ENCODE assay signal across 8 cellular contexts in genomic region chr12:120640840-120641833, GRCh38. TPM values are rescaled to one million over a fixed set of nuclear protein-coding genes. Genes with fewer than 3 reads are reported as not detected.
DNase-seq lines count a peak whose midpoint lies in the region; ATAC-seq and TF ChIP-seq lines count a peak whose summit lies in the region.

No MANE protein-coding gene starts in this region.

- CTCF ChIA-PET in WTC11 (lab: Charles Lee): interaction anchor here (0.6 to 4.7 kb wide), 17 partner anchors 8 to 372 kb away, joined by 3 to 40 read pairs (median 4); partner anchors contain the start of genes MLEC and POP5

- TF ChIP-seq CTCF in AG10803 (conservative IDR thresholded peaks at IDR 0.05; ENCODE audit: low read length): no peak
- no peak for TF ChIP-seq CTCF in WTC11 (IDR thresholded peaks at IDR 0.05)
- no peak for TF ChIP-seq CTCF in chondrocyte (IDR thresholded peaks at IDR 0.05)
- no peak for TF ChIP-seq CTCF in liver (IDR thresholded peaks at IDR 0.05; ENCODE audit: low read depth, low read length, missing input control)

- H3K27me3 ChIP-seq in liver (ENCODE audit: control insufficient read depth in 4 of 4, insufficient read depth in 4 of 4, low read length in 3 of 4): peaks cover 0 to 16% (median 8%) of the 10 kb centered on the region in 4 donors

- POLR2A ChIA-PET in WTC11 (lab: Charles Lee): interaction anchor here (0.8 to 1.0 kb wide), 2 partner anchors 45 to 60 kb away, joined by 3 read pairs; partner anchors contain the start of gene POP5

- TF ChIP-seq RAD21 in liver (IDR thresholded peaks at IDR 0.05): no peak

- 1% methylated on average over 120 of the region's 120 CpGs for WGBS in liver

- peaks cover 20% of the 10 kb centered on the region for H3K27me3 Mint-ChIP-seq in WTC11 (ENCODE audit: low read depth)
- peaks cover 59% of the 10 kb centered on the region for H3K27me3 Mint-ChIP-seq in chondrocyte (ENCODE audit: low read depth)
- peaks cover 56 to 59% of the 10 kb centered on the region in 2 donors for H3K27me3 Mint-ChIP-seq in stimulated activated naive B cell treated with anti-CD40 and anti-IgM and Interleukin-4, amounts not matched to agents 10 μg/mL and 1 μg/mL and 100 μg/mL, for 72 hours

- H3K4me3 Mint-ChIP-seq in WTC11 (peak overlapping the region; percentile 72), chondrocyte (ENCODE audit: unreplicated experiment) (peak overlapping the region; percentile 64)
- H3K4me3 Mint-ChIP-seq in stimulated activated naive B cell treated with anti-CD40 and anti-IgM and Interleukin-4, amounts not matched to agents 10 μg/mL and 1 μg/mL and 100 μg/mL, for 72 hours: peak overlapping the region; percentile 79 to 81

- H3K4me1 ChIP-seq in liver (ENCODE audit: control insufficient read depth in 4 of 4, insufficient read depth in 4 of 4, low read length in 3 of 4): peaks cover 4 to 16% (median 10%) of the 10 kb centered on the region in 4 donors

- ATAC-seq in WTC11: peak; percentile 78
- peak; percentile 77 for ATAC-seq in stimulated activated naive B cell treated with anti-CD40 and anti-IgM and Interleukin-4, amounts not matched to agents 10 μg/mL and 1 μg/mL and 100 μg/mL, for 72 hours (replicated peaks)

- no peaks in the 10 kb centered on the region for H3K36me3 Mint-ChIP-seq in WTC11
- H3K36me3 Mint-ChIP-seq in chondrocyte (ENCODE audit: low read depth): peaks cover 1% of the 10 kb centered on the region
- H3K36me3 Mint-ChIP-seq in stimulated activated naive B cell treated with anti-CD40 and anti-IgM and Interleukin-4, amounts not matched to agents 10 μg/mL and 1 μg/mL and 100 μg/mL, for 72 hours: peaks cover 0 to 1% of the 10 kb centered on the region in 2 donors

- no peak overlapping the region for H3K4me3 ChIP-seq in AG10803 (ENCODE audit: low read length)
- H3K4me3 ChIP-seq in liver (ENCODE audit: low read depth in 1 of 3, low read length in 3 of 3): peak overlapping the region in 1 of 3 donors; percentile 70

- peak; percentile 43 for DNase-seq in AG10803 (ENCODE audit: low read depth)
- peak; percentile 31 for DNase-seq in GM19240 (ENCODE audit: insufficient read length, low spot score)
- peak in 47 of 76 experiments; percentile 3 to 64 (median 24) for DNase-seq in HUDEP-2 (lab: John Stamatoyannopoulos, UW; ENCODE audit: unreplicated experiment in 76 of 76)
- DNase-seq in WTC11 (ENCODE audit: low spot score): peak; percentile 84
- DNase-seq in chondrocyte (ENCODE audit: low spot score): no peak
- no peak for DNase-seq in stimulated activated naive B cell treated with anti-CD40 and anti-IgM and Interleukin-4, amounts not matched to agents 10 μg/mL and 1 μg/mL and 100 μg/mL, for 72 hours
- no peak for DNase-seq in NCI-H2227 (lab: John Stamatoyannopoulos, UW; ENCODE audit: unreplicated experiment)

- H3K4me1 Mint-ChIP-seq in WTC11 (peaks cover 15% of the 10 kb centered on the region), chondrocyte (ENCODE audit: low read depth) (peaks cover 9% of the 10 kb centered on the region)
- peaks cover 5 to 9% of the 10 kb centered on the region in 2 donors for H3K4me1 Mint-ChIP-seq in stimulated activated naive B cell treated with anti-CD40 and anti-IgM and Interleukin-4, amounts not matched to agents 10 μg/mL and 1 μg/mL and 100 μg/mL, for 72 hours

- no peaks in the 10 kb centered on the region for H3K9me3 Mint-ChIP-seq in WTC11
- H3K9me3 Mint-ChIP-seq in chondrocyte (ENCODE audit: low read depth): no peaks in the 10 kb centered on the region
- H3K9me3 Mint-ChIP-seq in stimulated activated naive B cell treated with anti-CD40 and anti-IgM and Interleukin-4, amounts not matched to agents 10 μg/mL and 1 μg/mL and 100 μg/mL, for 72 hours: no peaks in the 10 kb centered on the region

- H3K9ac ChIP-seq in liver (ENCODE audit: low read depth in 1 of 2, low read length in 2 of 2): no peak overlapping the region

- no peaks in the 10 kb centered on the region for H3K9me3 ChIP-seq in liver (ENCODE audit: control insufficient read depth in 4 of 4, low read length in 3 of 4)

- no peaks in the 10 kb centered on the region for H3K36me3 ChIP-seq in liver (ENCODE audit: control insufficient read depth in 4 of 4, insufficient read depth in 3 of 4, low read depth in 1 of 4, low read length in 3 of 4)

- no peak overlapping the region for H3K27ac ChIP-seq in liver (ENCODE audit: low read depth in 1 of 2, low read length in 2 of 2)

- H3K27ac Mint-ChIP-seq in WTC11: no peak overlapping the region
- H3K27ac Mint-ChIP-seq in chondrocyte (ENCODE audit: unreplicated experiment): no peak overlapping the region
- H3K27ac Mint-ChIP-seq in stimulated activated naive B cell treated with anti-CD40 and anti-IgM and Interleukin-4, amounts not matched to agents 10 μg/mL and 1 μg/mL and 100 μg/mL, for 72 hours: peak overlapping the region; percentile 75

TF ChIP-seq in WTC11, 78 proteins besides CTCF, POLR2A, EP300 and RAD21 (continues in another document):
- TF ChIP-seq EMX1 (CRISPR knock-in tag; IDR thresholded peaks at IDR 0.05): no peak
- TF ChIP-seq, protein P1, sequence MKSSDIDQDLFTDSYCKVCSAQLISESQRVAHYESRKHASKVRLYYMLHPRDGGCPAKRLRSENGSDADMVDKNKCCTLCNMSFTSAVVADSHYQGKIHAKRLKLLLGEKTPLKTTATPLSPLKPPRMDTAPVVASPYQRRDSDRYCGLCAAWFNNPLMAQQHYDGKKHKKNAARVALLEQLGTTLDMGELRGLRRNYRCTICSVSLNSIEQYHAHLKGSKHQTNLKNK (CRISPR knock-in tag; IDR thresholded peaks at IDR 0.05): no peak

TF ChIP-seq in liver, 16 proteins besides CTCF, POLR2A, EP300 and RAD21:
- TF ChIP-seq YY1 (IDR thresholded peaks at IDR 0.05) (no peak), JUND (IDR thresholded peaks at IDR 0.05) (no peak), REST (IDR thresholded peaks at IDR 0.05) (peak; percentile 99)

RNA-seq across cellular contexts. Expression of gene CABP1, which starts 0.7 kb away (rescaled TPM):
- total RNA-seq in WTC11 (2021): 10.1 to 14.1 TPM (median 10.7 TPM) in 3 replicates
- total RNA-seq in chondrocyte: not detected in 3 replicates
- under 1 TPM; 0.05 to 0.08 TPM for total RNA-seq in liver
- under 1 TPM in 1 of 2 donors, not detected in 1; 0.12 TPM for polyA plus RNA-seq in liver

RNA-seq across cellular contexts. Expression of gene MLEC, which starts 45.8 kb away (rescaled TPM):
- 221 to 278 TPM (median 253 TPM) in 3 replicates for total RNA-seq in WTC11 (2021)
- total RNA-seq in chondrocyte: 143 to 204 TPM (median 144 TPM) in 3 replicates
- 100 to 1,000 TPM in 1 of 2 donors, 10 to 100 TPM in 1; 61.4 to 170 TPM for total RNA-seq in liver
- 100 to 1,000 TPM in 1 of 2 donors, 10 to 100 TPM in 1; 96.3 to 134 TPM for polyA plus RNA-seq in liver

RNA-seq across cellular contexts. Expression of gene POP5, which starts 59.9 kb away (rescaled TPM):
- total RNA-seq in WTC11 (2021): 53.9 to 57.7 TPM (median 54.7 TPM) in 3 replicates
- 25.1 to 59.8 TPM (median 27.8 TPM) in 3 replicates for total RNA-seq in chondrocyte
- total RNA-seq in liver: 10 to 100 TPM; 20.0 to 20.7 TPM
- 10 to 100 TPM; 27.3 to 37.1 TPM for polyA plus RNA-seq in liver

Comparison
In these comparisons a context has a peak if more than half of its experiments do, and no peak if none do; other contexts are left out.
1. DNase-seq: peak in AG10803 (single experiment), GM19240 (single experiment), HUDEP-2 (47 of 76) and WTC11 (single experiment); none in chondrocyte (single experiment), stimulated activated naive B cell treated with anti-CD40 and anti-IgM and Interleukin-4, amounts not matched to agents 10 μg/mL and 1 μg/mL and 100 μg/mL, for 72 hours (single experiment) and NCI-H2227 (single experiment).
2. Peak in every context shown above with its lines, with median percentiles within 50 percentile points of each other: H3K4me3 Mint-ChIP-seq.